In genomic region chr5:131281133-131281867, GRCh38 we compare ENCODE assay signal across 8 cellular contexts. TPM values are rescaled to one million over a fixed set of nuclear protein-coding genes. Genes with fewer than 3 reads are reported as not detected.
A peak's percentile ranks its signal among the peaks of the same experiment; 100 is the strongest.
DNase-seq lines count a peak whose midpoint lies in the region; ATAC-seq and TF ChIP-seq lines count a peak whose summit lies in the region.

No MANE protein-coding gene starts in this region.

- no peak overlapping the region; a peak in 1 of 4 replicates for H4K8ac ChIP-seq in IMR-90 (ENCODE audit: low read depth in 2 of 2, low read length in 2 of 2)

- H3K4ac ChIP-seq in IMR-90 (ENCODE audit: low read depth, low read length): no peak overlapping the region

- no peak overlapping the region for H3K23ac ChIP-seq in IMR-90 (ENCODE audit: low read depth, low read length)

- no peaks in the 10 kb centered on the region for H3K27me3 Mint-ChIP-seq in activated T-cell treated with anti-CD3 and anti-CD28 coated beads, Interleukin-2, amount 50 U/mL, for 4 hours (ENCODE audit: low read depth)

- dilution Hi-C loops in IMR-90 (cut with HindIII; ENCODE audit: low sequenced_read_pairs, unreplicated experiment): no loop called here

- TF ChIP-seq POLR2A in IMR-90 (IDR thresholded peaks at IDR 0.05; ENCODE audit: low read depth, low read length) (no peak), thyroid gland (IDR thresholded peaks at IDR 0.05) (no peak)

- in situ Hi-C loops in IMR-90 (cut with MboI; ENCODE audit: low sequenced_read_pairs): no loop called here

- H3K4me1 ChIP-seq in IMR-90 (ENCODE audit: control insufficient read depth, insufficient read depth, low read length): peaks cover 4% of the 10 kb centered on the region; the same call in 1 of the 2 replicates
- H3K4me1 ChIP-seq in effector memory CD4-positive, alpha-beta T cell (ENCODE audit: control insufficient read depth, insufficient read depth, low read length, poor library complexity, severe bottlenecking): peaks cover 33% of the 10 kb centered on the region
- peaks cover 34% of the 10 kb centered on the region in 2 donors for H3K4me1 ChIP-seq in thyroid gland
- peaks cover 0 to 5% of the 10 kb centered on the region in 2 donors for H3K4me1 ChIP-seq in right atrium auricular region

- peaks cover 16 to 60% of the 10 kb centered on the region in 2 experiments for H3K79me1 ChIP-seq in IMR-90 (ENCODE audit: low read depth in 1 of 2, low read length in 2 of 2)

- H3K27ac ChIP-seq in IMR-90 (ENCODE audit: insufficient read depth, low read length) (no peak overlapping the region), thyroid gland (peak overlapping the region; percentile 65 to 79 (median 70)), right atrium auricular region (no peak overlapping the region)
- peak overlapping the region; percentile 76 for H3K27ac ChIP-seq in effector memory CD4-positive, alpha-beta T cell (ENCODE audit: insufficient read depth, low read length, poor library complexity, severe bottlenecking)

- H3K9me3 ChIP-seq in IMR-90 (ENCODE audit: control insufficient read depth, insufficient read depth, low read length): no peaks in the 10 kb centered on the region
- no peaks in the 10 kb centered on the region for H3K9me3 ChIP-seq in effector memory CD4-positive, alpha-beta T cell (ENCODE audit: control insufficient read depth, low read length)
- H3K9me3 ChIP-seq in thyroid gland: no peaks in the 10 kb centered on the region
- no peaks in the 10 kb centered on the region for H3K9me3 ChIP-seq in right atrium auricular region

- no peak overlapping the region for H2AFZ ChIP-seq in IMR-90 (replicated peaks; ENCODE audit: low read length, poor library complexity)

- no peak overlapping the region for H3K56ac ChIP-seq in IMR-90 (ENCODE audit: extremely low read depth, insufficient read depth, low read length)

- ATAC-seq in activated T-cell treated with anti-CD3 and anti-CD28 coated beads, Interleukin-2, amount 50 U/mL, for 4 hours: peak; percentile 83 to 86
- ATAC-seq in IMR-90 (ENCODE audit: low read depth) (peak; percentile 46; the same call in 1 of the 2 replicates), Right ventricle myocardium superior (ENCODE audit: poor library complexity) (no peak), HG02623 (IDR thresholded peaks at IDR 0.05; ENCODE audit: unreplicated experiment) (no peak)

- peaks cover 16% of the 10 kb centered on the region for H3K36me3 Mint-ChIP-seq in activated T-cell treated with anti-CD3 and anti-CD28 coated beads, Interleukin-2, amount 50 U/mL, for 4 hours (ENCODE audit: insufficient read depth)

- H3K14ac ChIP-seq in IMR-90 (replicated peaks; ENCODE audit: low read depth, low read length): no peak overlapping the region

- H3K4me3 Mint-ChIP-seq in activated T-cell treated with anti-CD3 and anti-CD28 coated beads, Interleukin-2, amount 50 U/mL, for 4 hours: peak overlapping the region; percentile 80

- no peak overlapping the region for H2AK9ac ChIP-seq in IMR-90 (replicated peaks; ENCODE audit: low read depth, low read length, poor library complexity)

- no peak overlapping the region for H3K9ac ChIP-seq in IMR-90 (ENCODE audit: low read depth, low read length)

- peaks cover 21% of the 10 kb centered on the region for H4K20me1 ChIP-seq in IMR-90 (ENCODE audit: insufficient read depth, low read length)

- H2AK5ac ChIP-seq in IMR-90 (ENCODE audit: low read depth, low read length): no peak overlapping the region

- CTCF ChIA-PET in IMR-90 (lab: Yijun Ruan, JAX): no interaction called here

- H3K4me2 ChIP-seq in IMR-90 (ENCODE audit: low read depth, low read length): peak overlapping the region; percentile 10; the same call in 1 of the 2 replicates

- WGBS in IMR-90 (ENCODE audit: extremely low coverage in 2 of 2, insufficient read length in 1 of 2), 2 experiments: no CpG with 5 or more reads among the region's 5 CpGs
- 32 to 40% methylated on average over 5 of the region's 5 CpGs for WGBS in thyroid gland, 2 donors

- no peak overlapping the region for H2BK120ac ChIP-seq in IMR-90 (ENCODE audit: low read depth, low read length)

- no peak overlapping the region; the same call in 1 of the 2 replicates for H3K18ac ChIP-seq in IMR-90 (ENCODE audit: low read depth, low read length)

- H2BK20ac ChIP-seq in IMR-90 (ENCODE audit: low read depth, low read length): no peak overlapping the region

- 0 out of 2 replicates have a peak, but pooled peaks cover 2% of the 10 kb centered on the region for H3K9me1 ChIP-seq in IMR-90 (ENCODE audit: insufficient read depth, low read length)

- TF ChIP-seq RAD21 in IMR-90 (IDR thresholded peaks at IDR 0.05; ENCODE audit: low read length): no peak

- DNase-seq in activated T-cell treated with anti-CD3 and anti-CD28 coated beads, Interleukin-2, amount 50 U/mL, for 4 hours: no peak
- DNase-seq in activated T-cell treated with anti-CD3 and anti-CD28 coated beads, Interleukin-2, amount 50 U/mL, for 1 hour: no peak
- DNase-seq in IMR-90 (peak; percentile 17), thyroid gland (no peak), right atrium auricular region (ENCODE audit: low spot score) (no peak), Right ventricle myocardium superior (no peak)
- no peak for DNase-seq in effector memory CD4-positive, alpha-beta T cell

- no peaks in the 10 kb centered on the region for H3K36me3 ChIP-seq in IMR-90 (ENCODE audit: control insufficient read depth, insufficient read depth, low read length)
- H3K36me3 ChIP-seq in effector memory CD4-positive, alpha-beta T cell (ENCODE audit: control insufficient read depth, insufficient read depth, low read length): no peaks in the 10 kb centered on the region
- no peaks in the 10 kb centered on the region for H3K36me3 ChIP-seq in thyroid gland
- H3K36me3 ChIP-seq in right atrium auricular region: no peaks in the 10 kb centered on the region

- TF ChIP-seq CTCF in IMR-90 (conservative IDR thresholded peaks at IDR 0.05; ENCODE audit: low read depth, low read length): no peak
- no peak for TF ChIP-seq CTCF in thyroid gland (IDR thresholded peaks at IDR 0.05)
- TF ChIP-seq CTCF in right atrium auricular region (IDR thresholded peaks at IDR 0.05): no peak

- no peaks in the 10 kb centered on the region for H3K9me3 Mint-ChIP-seq in activated T-cell treated with anti-CD3 and anti-CD28 coated beads, Interleukin-2, amount 50 U/mL, for 4 hours

- H4K5ac ChIP-seq in IMR-90 (ENCODE audit: low read depth, low read length): no peak overlapping the region

- no peak overlapping the region for H4K91ac ChIP-seq in IMR-90 (ENCODE audit: insufficient read depth, low read depth, low read length)

- H3K4me1 Mint-ChIP-seq in activated T-cell treated with anti-CD3 and anti-CD28 coated beads, Interleukin-2, amount 50 U/mL, for 4 hours (ENCODE audit: low read depth): peaks cover 88% of the 10 kb centered on the region

- intact Hi-C loops in IMR-90 (cut with micrococcal nuclease) (no loop called here), thyroid gland (cut with DNase I) (loop anchor here (10.0 kb wide), 1 partner anchor 114 kb away; no protein-coding TSS in a partner anchor), Right ventricle myocardium superior (cut with DNase I) (loop anchor here (10.0 kb wide), 1 partner anchor 124 kb away; no protein-coding TSS in a partner anchor)

- POLR2A ChIA-PET in IMR-90 (lab: Charles Lee; ENCODE audit: unreplicated experiment): no interaction called here

- no peak overlapping the region for H2BK5ac ChIP-seq in IMR-90 (ENCODE audit: low read depth, low read length, poor library complexity, severe bottlenecking)

- H2BK15ac ChIP-seq in IMR-90 (ENCODE audit: low read depth, low read length): no peak overlapping the region

- no peaks in the 10 kb centered on the region for H3K27me3 ChIP-seq in IMR-90 (ENCODE audit: control insufficient read depth, insufficient read depth, low read length)
- H3K27me3 ChIP-seq in effector memory CD4-positive, alpha-beta T cell (replicated peaks; ENCODE audit: control insufficient read depth, insufficient read depth, low read length, poor library complexity, severe bottlenecking): no peaks in the 10 kb centered on the region
- H3K27me3 ChIP-seq in thyroid gland: no peaks in the 10 kb centered on the region
- H3K27me3 ChIP-seq in right atrium auricular region: no peaks in the 10 kb centered on the region

- BruUV-seq in IMR-90 (replicated peaks; lab: Mats Ljungman, UMichigan): no TSS peak

- H3K4me3 ChIP-seq in IMR-90 (ENCODE audit: insufficient read depth, low read depth, low read length): no peak overlapping the region
- peak overlapping the region; percentile 43 for H3K4me3 ChIP-seq in effector memory CD4-positive, alpha-beta T cell (ENCODE audit: insufficient read depth, low read depth, low read length, poor library complexity, severe bottlenecking)
- no peak overlapping the region for H3K4me3 ChIP-seq in thyroid gland (replicated peaks in 1 of 3)
- no peak overlapping the region for H3K4me3 ChIP-seq in right atrium auricular region

TF ChIP-seq in IMR-90, 13 proteins besides CTCF, POLR2A, EP300 and RAD21 (continues in another document):
- TF ChIP-seq USF2 (IDR thresholded peaks at IDR 0.05; ENCODE audit: low read depth, low read length) (no peak), CHD1 (IDR thresholded peaks at IDR 0.05; ENCODE audit: low read depth, low read length) (no peak), RCOR1 (IDR thresholded peaks at IDR 0.05; ENCODE audit: insufficient replicate concordance, low read length) (no peak), MXI1 (IDR thresholded peaks at IDR 0.05; ENCODE audit: borderline replicate concordance, low read depth, low read length) (no peak), NFE2L2 (IDR thresholded peaks at IDR 0.05; ENCODE audit: low read depth, low read length) (no peak)

RNA-seq across cellular contexts. Expression of gene CDC42SE2, which starts 17.4 kb away (rescaled TPM):
- 100 to 1,000 TPM in 1 of 3 donors, 10 to 100 TPM in 2; 89.3 to 103 (median 97.5) TPM for total RNA-seq in activated T-cell treated with anti-CD3 and anti-CD28 coated beads, Interleukin-2, amount 50 U/mL, for 4 hours
- total RNA-seq in IMR-90 (2012; rRNA removed) (19.4 and 44.2 TPM in 2 replicates), thyroid gland (10 to 100 TPM; 74.9 to 92.5 (median 83.8) TPM), right atrium auricular region (10 to 100 TPM; 13.5 to 15.0 TPM), Right ventricle myocardium superior (9.3 TPM)
- polyA plus RNA-seq in IMR-90 (2012; rRNA removed): 8.8 and 12.5 TPM in 2 replicates
- 2.0 and 2.8 TPM in 2 replicates for polyA plus RNA-seq in IMR-90 (2012; cell fraction: cytosol; rRNA removed)
- 1.1 and 22.9 TPM in 2 replicates for polyA plus RNA-seq in IMR-90 (2012; cell fraction: nucleus; rRNA removed; ENCODE audit: low replicate concordance)

Comparison
In these comparisons a context has a peak if more than half of its experiments do, and no peak if none do; other contexts are left out.
1. ATAC-seq: peak in activated T-cell treated with anti-CD3 and anti-CD28 coated beads, Interleukin-2, amount 50 U/mL, for 4 hours (2 of 2) and IMR-90 (single experiment); none in Right ventricle myocardium superior (single experiment) and HG02623 (single experiment).
2. H3K27ac ChIP-seq: peak in effector memory CD4-positive, alpha-beta T cell (single experiment) and thyroid gland (3 of 3); none in IMR-90 (single experiment) and right atrium auricular region (0 of 2).